In genomic region chr22:40679249-40679963, GRCh38 we compare ENCODE assay signal across 10 cellular contexts. TPM values are rescaled to one million over a fixed set of nuclear protein-coding genes. Genes with fewer than 3 reads are reported as not detected.
DNase-seq lines count a peak whose midpoint lies in the region; ATAC-seq and TF ChIP-seq lines count a peak whose summit lies in the region.
"Had no signal": no experiment of that assay in that cellular context is flagged by ENCODE, and none has a peak within 500 bp of the region (broad histone marks: within the 10 kb centered on the region; RNA-seq: fewer than 3 reads in every experiment).

MCHR1 (plus strand) TSS chr22:40679484; CDS start chr22:40679653, 169 bp downstream.

- H3K4me2 ChIP-seq in mesenchymal stem cell (ENCODE audit: low read length, poor library complexity, severe bottlenecking): peak within 1 kb of the TSS; percentile 64

- peak within 1 kb of the TSS; percentile 9 for H3K4me3 ChIP-seq in choroid plexus epithelial cell (ENCODE audit: low read depth, low read length)
- H3K4me3 ChIP-seq in mesenchymal stem cell (ENCODE audit: insufficient read depth in 1 of 2, low read depth in 1 of 2, low read length in 2 of 2): peak within 1 kb of the TSS; percentile 40 to 69
- H3K4me3 ChIP-seq in thoracic aorta: peak within 1 kb of the TSS; percentile 51
- H3K4me3 ChIP-seq: upper lobe of left lung had no signal

- peak within 1 kb of the TSS; percentile 55 for H3K27ac Mint-ChIP-seq in activated T-cell treated with anti-CD3 and anti-CD28 coated beads, Interleukin-2, amount 50 U/mL, for 72 hours

- peak in 1 of 2 donors; percentile 12 for DNase-seq in activated T-cell treated with anti-CD3 and anti-CD28 coated beads, Interleukin-2, amount 50 U/mL, for 72 hours
- DNase-seq in activated T-cell treated with anti-CD3 and anti-CD28 coated beads for 4 hours (no peak), choroid plexus epithelial cell (ENCODE audit: low read depth) (no peak), mesenchymal stem cell (no peak), thoracic aorta (ENCODE audit: low spot score) (no peak), NCI-H187 treated with DMSO at 0.1 percent for 48 hours (lab: John Stamatoyannopoulos, UW) (no peak)
- DNase-seq: activated CD4-positive, alpha-beta T cell treated with anti-CD3 and anti-CD28 coated beads, Interleukin-2, amount 50 U/mL, for 4 hours had no signal

- H3K9me3 Mint-ChIP-seq in activated T-cell treated with anti-CD3 and anti-CD28 coated beads, Interleukin-2, amount 50 U/mL, for 72 hours: no peaks in the 10 kb centered on the region

- no peaks in the 10 kb centered on the region for H3K9me3 ChIP-seq in mesenchymal stem cell (ENCODE audit: control insufficient read depth, low read length)
- H3K9me3 ChIP-seq in thoracic aorta: no peaks in the 10 kb centered on the region
- H3K9me3 ChIP-seq: upper lobe of left lung had no signal

- no peak within 1 kb of the TSS for H3K23ac ChIP-seq in mesenchymal stem cell (ENCODE audit: low read length in 2 of 2)

- peak within 1 kb of the TSS; percentile 36 to 41 for H3K4me3 Mint-ChIP-seq in activated T-cell treated with anti-CD3 and anti-CD28 coated beads, Interleukin-2, amount 50 U/mL, for 72 hours

- no peak within 1 kb of the TSS for H4K8ac ChIP-seq in mesenchymal stem cell (ENCODE audit: low read length)

- no peaks in the 10 kb centered on the region for H3K79me1 ChIP-seq in mesenchymal stem cell (replicated peaks; ENCODE audit: low read length, poor library complexity, severe bottlenecking)

- H3K36me3 Mint-ChIP-seq in activated T-cell treated with anti-CD3 and anti-CD28 coated beads, Interleukin-2, amount 50 U/mL, for 72 hours (ENCODE audit: insufficient read depth in 2 of 2): no peaks in the 10 kb centered on the region

- H2AK5ac ChIP-seq in mesenchymal stem cell (ENCODE audit: low read length, severe bottlenecking): no peak within 1 kb of the TSS

- no peak for ATAC-seq in activated T-cell treated with anti-CD3 and anti-CD28 coated beads, Interleukin-2, amount 50 U/mL, for 72 hours (replicated peaks in 1 of 2)
- no peak for ATAC-seq in thoracic aorta (ENCODE audit: insufficient number of reproducible peaks, low FRiP score, low read depth)
- no peak for ATAC-seq in GM18517 (IDR thresholded peaks at IDR 0.05; ENCODE audit: unreplicated experiment)
- ATAC-seq in GM18519 (IDR thresholded peaks at IDR 0.05; ENCODE audit: low FRiP score, unreplicated experiment): no peak

- H3K4me1 ChIP-seq in mesenchymal stem cell (ENCODE audit: control insufficient read depth, insufficient read depth, low read depth, low read length): peaks cover 16% of the 10 kb centered on the region
- peaks cover 7 to 14% of the 10 kb centered on the region in 2 donors for H3K4me1 ChIP-seq in thoracic aorta (ENCODE audit: control insufficient read depth in 1 of 2, low read depth in 2 of 2)

- peaks cover 30% of the 10 kb centered on the region for H3K27me3 Mint-ChIP-seq in activated T-cell treated with anti-CD3 and anti-CD28 coated beads, Interleukin-2, amount 50 U/mL, for 72 hours (ENCODE audit: low read depth)

- peak within 1 kb of the TSS in 1 of 2 experiments; percentile 22 for H3K14ac ChIP-seq in mesenchymal stem cell (ENCODE audit: low read length in 2 of 2)

- no peak within 1 kb of the TSS for H2BK5ac ChIP-seq in mesenchymal stem cell (ENCODE audit: low read depth, low read length, poor library complexity, severe bottlenecking)

- no peak within 1 kb of the TSS for H4K91ac ChIP-seq in mesenchymal stem cell (ENCODE audit: low read length)

- peak within 1 kb of the TSS in 1 of 2 experiments; percentile 2 for H3K4ac ChIP-seq in mesenchymal stem cell (ENCODE audit: low read depth in 1 of 2, low read length in 2 of 2)

- H2BK12ac ChIP-seq in mesenchymal stem cell (ENCODE audit: low read length in 2 of 2): peak within 1 kb of the TSS in 1 of 2 experiments; percentile 67

- H3K36me3 ChIP-seq in mesenchymal stem cell (ENCODE audit: control insufficient read depth in 1 of 2, insufficient read depth in 2 of 2, low read depth in 1 of 2, low read length in 2 of 2): peaks cover 0 to 10% of the 10 kb centered on the region in 2 experiments
- H3K36me3 ChIP-seq in thoracic aorta: no peaks in the 10 kb centered on the region
- H3K36me3 ChIP-seq: upper lobe of left lung had no signal

- 60% methylated on average over 21 of the region's 21 CpGs for WGBS in mesenchymal stem cell

- H3K9ac ChIP-seq in mesenchymal stem cell (ENCODE audit: low read length): peak within 1 kb of the TSS; percentile 43

- peaks cover 40% of the 10 kb centered on the region for H3K4me1 Mint-ChIP-seq in activated T-cell treated with anti-CD3 and anti-CD28 coated beads, Interleukin-2, amount 50 U/mL, for 72 hours (ENCODE audit: low read depth)

- TF ChIP-seq CTCF in choroid plexus epithelial cell (conservative IDR thresholded peaks at IDR 0.05; ENCODE audit: low read depth, low read length) (no peak), thoracic aorta (IDR thresholded peaks at IDR 0.05) (no peak)

- peak within 1 kb of the TSS; percentile 70 for H2BK15ac ChIP-seq in mesenchymal stem cell (ENCODE audit: low read depth, poor library complexity, severe bottlenecking)

- no peak within 1 kb of the TSS for H2BK120ac ChIP-seq in mesenchymal stem cell (ENCODE audit: low read depth, low read length)

- H3K27me3 ChIP-seq in mesenchymal stem cell (ENCODE audit: control insufficient read depth in 1 of 2, insufficient read depth in 1 of 2, low read length in 2 of 2): peaks cover 0 to 14% of the 10 kb centered on the region in 2 experiments
- H3K27me3 ChIP-seq in thoracic aorta (replicated peaks; ENCODE audit: insufficient read depth): no peaks in the 10 kb centered on the region
- H3K27me3 ChIP-seq: upper lobe of left lung had no signal

- no peak within 1 kb of the TSS for H2AFZ ChIP-seq in mesenchymal stem cell (ENCODE audit: low read depth, low read length)

- peak within 1 kb of the TSS in 1 of 2 experiments; percentile 7 for H3K18ac ChIP-seq in mesenchymal stem cell (ENCODE audit: low read depth in 1 of 2, low read length in 2 of 2)

- H3K27ac ChIP-seq in mesenchymal stem cell (ENCODE audit: low read length, poor library complexity, severe bottlenecking) (no peak within 1 kb of the TSS), thoracic aorta (no peak within 1 kb of the TSS)
- H3K27ac ChIP-seq: upper lobe of left lung had no signal

RNA-seq across cellular contexts. Expression of gene MCHR1, which starts in this region (rescaled TPM):
- not detected for total RNA-seq in activated T-cell treated with anti-CD3 and anti-CD28 coated beads, Interleukin-2, amount 50 U/mL, for 72 hours
- 0.76 TPM for polyA plus RNA-seq in mesenchymal stem cell (2013, experiment 1 of 2)
- 0.48 TPM for polyA plus RNA-seq in mesenchymal stem cell (2013, experiment 2 of 2)
- total RNA-seq in thoracic aorta: under 1 TPM in 1 of 2 donors, not detected in 1; 0.41 TPM
